ENCODE assay signal across 9 cellular contexts in the genomic region with DNA sequence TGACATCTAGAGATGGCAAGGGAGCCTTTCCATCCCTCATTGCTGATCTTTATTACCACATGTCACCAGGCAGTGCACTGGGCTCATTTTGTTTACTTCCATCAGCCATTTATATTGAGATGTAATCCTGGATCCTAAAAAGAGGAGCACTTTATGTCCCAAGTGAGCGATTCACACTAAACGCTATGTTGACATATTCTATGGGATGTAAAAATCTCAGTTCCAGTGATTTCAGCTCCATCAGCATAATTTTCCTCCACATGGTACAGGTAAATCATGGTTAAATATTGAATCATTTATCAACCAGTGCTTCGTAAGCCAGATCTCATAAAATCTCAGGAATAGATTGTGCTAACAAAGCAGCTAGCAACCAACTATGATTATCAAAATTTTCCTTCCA.
"Had no signal": no experiment of that assay in that cellular context is flagged by ENCODE, and none has a peak within 500 bp of the region (broad histone marks: within the 10 kb centered on the region; RNA-seq: fewer than 3 reads in every experiment).

No MANE protein-coding gene starts in this region.

- H3K27ac Mint-ChIP-seq: HFFc6 had no signal

- FAIRE-seq: HTR-8/SVneo had no signal

- DNase-seq: GM23248, GOT3, H7, HFFc6, KBM-7 had no signal

- H2AFZ ChIP-seq: GM23248 had no signal

- H3K4me3 ChIP-seq: GM23248, HAP-1 had no signal

- H3K9me3 ChIP-seq: HAP-1 had no signal

- H3K4me2 ChIP-seq: KMS-11 had no signal

- H3K36me3 ChIP-seq: HAP-1 had no signal

- H3K27ac ChIP-seq: GM23248, KMS-11 had no signal

- ATAC-seq: HCT116 had no signal

- H3K9ac ChIP-seq: GM23248, KMS-11 had no signal

- H3K4me3 Mint-ChIP-seq: HFFc6 had no signal

- H3K4me1 ChIP-seq: HAP-1 had no signal
